ENCODE assay signal across 17 cellular contexts in genomic region chr9:107219486-107219853, GRCh38.
DNase-seq lines count a peak whose midpoint lies in the region; ATAC-seq, FAIRE-seq and TF ChIP-seq lines count a peak whose summit lies in the region.
"Had no signal": no experiment of that assay in that cellular context is flagged by ENCODE, and none has a peak within 500 bp of the region (broad histone marks: within the 10 kb centered on the region; RNA-seq: fewer than 3 reads in every experiment).

No MANE protein-coding gene starts in this region.

- no TSS peak for BruUV-seq in GM12878 (replicated peaks; lab: Mats Ljungman, UMichigan)

- peak overlapping the region; percentile 66 for H3K4me2 ChIP-seq in GM12878 (ENCODE audit: control insufficient read depth, insufficient read depth)

- peak; percentile 49 for DNase-seq in GM12878 (ENCODE audit: low read depth, low spot score)
- no peak for DNase-seq in heart left ventricle
- DNase-seq in DMS153 (lab: John Stamatoyannopoulos, UW), result no peak
- DNase-seq: activated CD4-positive, alpha-beta T cell treated with anti-CD3 and anti-CD28 coated beads, Interleukin-2, amount 10 ng/mL, durations not matched to agents 7 days and 5 days; anterior cingulate cortex; islet precursor cell; NCI-H187 treated with DMSO at 0.1 percent for 48 hours; stimulated activated CD4-positive, alpha-beta T cell treated with anti-CD3 and anti-CD28 coated beads, Interleukin-4, amount 100 ng/mL, for 1 hour had no signal

- RAD21 ChIA-PET in GM12878 (lab: Charles Lee; ENCODE audit: unreplicated experiment), result interaction anchor here (1.3 to 10.2 kb wide), 11 partner anchors 8 to 122 kb away, joined by 3 to 115 read pairs (median 6); no protein-coding TSS in a partner anchor

- TF ChIP-seq CTCF in GM12878 (IDR thresholded peaks at IDR 0.05 in 2 of 3, conservative IDR thresholded peaks at IDR 0.05 in 1 of 3; ENCODE audit: control insufficient read depth in 2 of 3, extremely low read depth in 1 of 3, insufficient read depth in 1 of 3, low read depth in 3 of 3, low read length in 3 of 3) (no peak), heart left ventricle (IDR thresholded peaks at IDR 0.05) (no peak)

- no peaks in the 10 kb centered on the region for H4K20me1 ChIP-seq in GM12878 (ENCODE audit: control insufficient read depth, insufficient read depth)

- CTCF ChIA-PET in GM12878 (lab: Yijun Ruan, JAX), result interaction anchor here (1.0 to 4.2 kb wide), 7 partner anchors 8 to 122 kb away, joined by 3 to 28 read pairs (median 4); no protein-coding TSS in a partner anchor

- no peak for TF ChIP-seq RAD21 in GM12878 (IDR thresholded peaks at IDR 0.05; ENCODE audit: insufficient read depth, low read depth, low read length)

- no peak overlapping the region for H3K9ac ChIP-seq in GM12878 (ENCODE audit: control insufficient read depth, insufficient read depth, low read length)

- no peaks in the 10 kb centered on the region for H3K79me2 ChIP-seq in GM12878 (ENCODE audit: control insufficient read depth, insufficient read depth, low read length)

- no peaks in the 10 kb centered on the region; the same call in 1 of the 3 replicates for H3K9me3 ChIP-seq in GM12878 (replicated peaks; ENCODE audit: control insufficient read depth, insufficient read depth, low read length)
- H3K9me3 ChIP-seq in heart left ventricle, result no peaks in the 10 kb centered on the region
- H3K9me3 ChIP-seq: right atrium auricular region had no signal

- POLR2A ChIA-PET in GM12878 (lab: Charles Lee), result interaction anchor here (1.0 to 7.9 kb wide), 5 partner anchors 43 to 95 kb away, joined by 3 to 47 read pairs (median 11); partner anchors contain the start of gene RAD23B

- H3K27ac ChIP-seq in GM12878 (ENCODE audit: control insufficient read depth, insufficient read depth) (peak overlapping the region; percentile 11; the same call in 1 of the 2 replicates), heart left ventricle (no peak overlapping the region)
- H3K27ac ChIP-seq: epithelial cell of prostate, right atrium auricular region had no signal

- peak; percentile 49 for ATAC-seq in GM18870 (IDR thresholded peaks at IDR 0.05; ENCODE audit: unreplicated experiment)
- ATAC-seq in GM21529 (IDR thresholded peaks at IDR 0.05; ENCODE audit: unreplicated experiment), result peak; percentile 30
- ATAC-seq in HG03066 (IDR thresholded peaks at IDR 0.05; ENCODE audit: low read depth, unreplicated experiment), result peak; percentile 12
- peak; percentile 70 for ATAC-seq in GM12878
- ATAC-seq in heart left ventricle, result no peak
- ATAC-seq in GM21737 (IDR thresholded peaks at IDR 0.05; ENCODE audit: unreplicated experiment), result no peak
- ATAC-seq: Right ventricle myocardium inferior had no signal

- TF ChIP-seq EP300 in GM12878 (IDR thresholded peaks at IDR 0.05; ENCODE audit: borderline replicate concordance in 1 of 2, control insufficient read depth in 1 of 2, low read depth in 2 of 2, low read length in 2 of 2), result peak in 1 of 2 experiments; percentile 69; a peak in 1 of 4 replicates

- no peak for TF ChIP-seq POLR2A in GM12878 (IDR thresholded peaks at IDR 0.05; ENCODE audit: low read depth, low read length)
- TF ChIP-seq POLR2A in heart left ventricle (IDR thresholded peaks at IDR 0.05), result no peak

- H3K36me3 ChIP-seq in GM12878 (ENCODE audit: control insufficient read depth in 2 of 2, insufficient read depth in 2 of 2, low read length in 1 of 2) (no peaks in the 10 kb centered on the region), heart left ventricle (no peaks in the 10 kb centered on the region)
- H3K36me3 ChIP-seq: right atrium auricular region had no signal

- intact Hi-C loops in GM12878 (cut with micrococcal nuclease; ENCODE audit: unreplicated experiment), result loop anchor here (2.0 kb wide), 1 partner anchor 65 kb away; no protein-coding TSS in a partner anchor
- intact Hi-C loops in heart left ventricle (cut with DNase I), result loop anchor here in 1 of 10 donors (10.0 kb wide), 1 partner anchor 55 kb away; no protein-coding TSS in a partner anchor

- H3K4me1 ChIP-seq in GM12878 (ENCODE audit: control insufficient read depth, insufficient read depth, low read length), result peaks cover 14% of the 10 kb centered on the region; the same call in 1 of the 2 replicates
- no peaks in the 10 kb centered on the region for H3K4me1 ChIP-seq in heart left ventricle
- H3K4me1 ChIP-seq: right atrium auricular region had no signal

- SMC1A ChIA-PET in GM12878 (lab: Charles Lee; ENCODE audit: uncharacterized antibody, unreplicated experiment), result interaction anchor here (0.6 to 14.6 kb wide), 11 partner anchors 15 to 194 kb away, joined by 3 to 187 read pairs (median 4); no protein-coding TSS in a partner anchor

- no peaks in the 10 kb centered on the region for H3K27me3 ChIP-seq in GM12878 (replicated peaks in 1 of 2; ENCODE audit: control insufficient read depth in 2 of 2, insufficient read depth in 2 of 2, low read length in 1 of 2)
- no peaks in the 10 kb centered on the region for H3K27me3 ChIP-seq in heart left ventricle
- H3K27me3 ChIP-seq: right atrium auricular region had no signal

- no peak overlapping the region; the same call in 1 of the 2 replicates for H2AFZ ChIP-seq in GM12878 (ENCODE audit: control insufficient read depth, low read depth, low read length)

- H3K4me3 ChIP-seq in GM12878 (no peak overlapping the region), heart left ventricle (no peak overlapping the region)
- H3K4me3 ChIP-seq: right atrium auricular region had no signal

- WGBS in GM12878 (ENCODE audit: insufficient coverage, insufficient replicate concordance, low lambda C conversion rate, missing lambda C conversion rate), result 50% methylated on average over 2 of the region's 2 CpGs
- WGBS in heart left ventricle, 4 donors, result 91 to 95% (median 92%) methylated on average over 2 of the region's 2 CpGs

- no peak for FAIRE-seq in GM12878 (lab: Jason Lieb, UNC)
- FAIRE-seq: colon, H1 had no signal

- in situ Hi-C loops in GM12878 (cut with MboI), result no loop called here

TF ChIP-seq in GM12878, 131 proteins besides CTCF, POLR2A, EP300 and RAD21 (continues in another document):
- TF ChIP-seq POLR2AphosphoS2 (IDR thresholded peaks at IDR 0.05; ENCODE audit: low read depth, low read length) (no peak), BHLHE40 (IDR thresholded peaks at IDR 0.05; ENCODE audit: borderline replicate concordance in 1 of 2, low read depth in 2 of 2, low read length in 1 of 2) (peak in 1 of 2 experiments; percentile 9; a peak in 1 of 4 replicates), ATF7 (IDR thresholded peaks at IDR 0.05; ENCODE audit: low read depth) (peak; percentile 95), NR2F1 (conservative IDR thresholded peaks at IDR 0.05) (0 out of 2 replicates have a peak, but pooled peaks have one; percentile 27), HSF1 (IDR thresholded peaks at IDR 0.05; ENCODE audit: low read depth, low read length) (no peak), IRF4 (IDR thresholded peaks at IDR 0.05; ENCODE audit: low read depth, low read length) (no peak), SRF (IDR thresholded peaks at IDR 0.05; ENCODE audit: low read depth in 2 of 2, low read length in 2 of 2) (no peak), RELA (IDR thresholded peaks at IDR 0.05; ENCODE audit: borderline replicate concordance, partially characterized antibody) (peak; percentile 72), CREB1 (IDR thresholded peaks at IDR 0.05; ENCODE audit: low read depth) (no peak), ZZZ3 (IDR thresholded peaks at IDR 0.05; ENCODE audit: control insufficient read depth, insufficient read length, low read depth) (no peak), IKZF2 (IDR thresholded peaks at IDR 0.05) (peak in 1 of 2 experiments; percentile 29; a peak in 2 of 4 replicates), JUND (IDR thresholded peaks at IDR 0.05; ENCODE audit: low read depth, low read length) (no peak), MAX (IDR thresholded peaks at IDR 0.05; ENCODE audit: low read depth, low read length) (no peak), BMI1 (IDR thresholded peaks at IDR 0.05; ENCODE audit: borderline replicate concordance) (0 out of 2 replicates have a peak, but pooled peaks have one; percentile 14), IKZF1 (conservative IDR thresholded peaks at IDR 0.05) (peak; percentile 53), RELB (IDR thresholded peaks at IDR 0.05; ENCODE audit: low read depth) (peak; percentile 79), MTA2 (IDR thresholded peaks at IDR 0.05; ENCODE audit: low read depth) (peak; percentile 72), SPI1 (IDR thresholded peaks at IDR 0.05; ENCODE audit: borderline replicate concordance, insufficient read depth, low read depth, low read length) (no peak)

Comparison
In these comparisons a context has a peak if more than half of its experiments do, and no peak if none do; other contexts are left out.
1. ATAC-seq: peak in GM18870 (single experiment), GM21529 (single experiment), HG03066 (single experiment) and GM12878 (single experiment); none in heart left ventricle (0 of 4) and GM21737 (single experiment).